27 cellular contexts compared by ENCODE assay signal in the genomic region with DNA sequence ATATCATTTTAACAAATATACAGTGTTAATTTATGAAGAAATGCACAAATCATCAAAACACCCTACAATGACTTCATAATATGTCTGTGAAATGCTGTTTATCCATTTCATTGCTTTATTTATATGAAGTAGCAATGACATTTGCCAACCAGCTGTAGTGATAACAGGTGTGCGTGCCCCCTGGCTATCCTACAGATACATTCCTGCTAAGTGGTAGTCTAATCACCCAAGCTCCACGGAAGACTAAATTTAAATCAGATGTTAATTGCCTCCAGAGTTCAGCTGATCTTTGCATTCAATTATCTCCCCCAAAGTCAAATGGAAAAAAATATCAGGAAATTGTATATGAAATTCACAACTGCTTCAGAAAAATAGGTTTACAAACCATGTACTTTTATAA.
"Had no signal": no experiment of that assay in that cellular context is flagged by ENCODE, and none has a peak within 500 bp of the region (broad histone marks: within the 10 kb centered on the region; RNA-seq: fewer than 3 reads in every experiment).

No MANE protein-coding gene starts in this region.

- H3K79me2 ChIP-seq: parathyroid adenoma had no signal

- H3K36me3 ChIP-seq: neural progenitor cell, ovary, right lobe of liver, sigmoid colon, stomach, thoracic aorta, thyroid gland, tibial nerve, upper lobe of left lung, vagina had no signal

- H3K9me3 ChIP-seq: psoas muscle, right lobe of liver, thoracic aorta, thyroid gland, vagina had no signal

- H3K27me3 ChIP-seq: neural progenitor cell, ovary, right lobe of liver, sigmoid colon, stomach, thyroid gland, tibial nerve, upper lobe of left lung, vagina had no signal

- H3K4me2 ChIP-seq: neural progenitor cell had no signal

- H3K27ac ChIP-seq: neural progenitor cell, ovary, parathyroid adenoma, psoas muscle, right lobe of liver, sigmoid colon, stomach, thoracic aorta, thyroid gland, tibial nerve, upper lobe of left lung, vagina had no signal

- H3K4me3 ChIP-seq: neural progenitor cell, ovary, psoas muscle, right lobe of liver, sigmoid colon, stomach, thoracic aorta, thyroid gland, tibial nerve, upper lobe of left lung, vagina had no signal

- H3K4me1 Mint-ChIP-seq: nephron; neural progenitor cell; stimulated activated effector memory CD8-positive, alpha-beta T cell treated with anti-CD3 and anti-CD28 coated beads, Interleukin-12 subunit alpha, Interleukin-12 subunit beta, amount 100 ng/mL, for 72 hours; stimulated activated naive B cell treated with anti-CD40 and anti-IgM and Interleukin-4, amounts not matched to agents 10 μg/mL and 1 μg/mL and 100 μg/mL, for 72 hours had no signal

- DNase-seq: occipital lobe; ovary; posterior cingulate gyrus; psoas muscle; right cardiac atrium; right lobe of liver; sigmoid colon; small intestine; stimulated activated CD4-positive, alpha-beta T cell treated with anti-CD3 and anti-CD28 coated beads, Interleukin-15, amount 100 ng/mL, for 24 hours; stimulated activated CD4-positive, alpha-beta T cell treated with anti-CD3 and anti-CD28 coated beads, Interleukin-2, amount 100 ng/mL, for 24 hours; stimulated activated CD4-positive, alpha-beta T cell treated with anti-CD3 and anti-CD28 coated beads, Interleukin-2, amount 100 ng/mL, for 48 hours; stimulated activated CD4-positive, alpha-beta T cell treated with anti-CD3 and anti-CD28 coated beads, Interleukin-4, amount 100 ng/mL, for 24 hours; stimulated activated naive B cell treated with anti-CD40 and anti-IgM and Interleukin-4, amounts not matched to agents 10 μg/mL and 1 μg/mL and 100 μg/mL, for 72 hours; stimulated activated naive CD4-positive, alpha-beta T cell treated with Interleukin-2 at 50 U/mL for 16 hours; stomach; thyroid gland; trophoblast cell; upper lobe of left lung had no signal

- H3K9ac ChIP-seq: neural progenitor cell, parathyroid adenoma had no signal

- H3K36me3 Mint-ChIP-seq: neural progenitor cell; stimulated activated effector memory CD8-positive, alpha-beta T cell treated with anti-CD3 and anti-CD28 coated beads, Interleukin-12 subunit alpha, Interleukin-12 subunit beta, amount 100 ng/mL, for 72 hours; stimulated activated naive B cell treated with anti-CD40 and anti-IgM and Interleukin-4, amounts not matched to agents 10 μg/mL and 1 μg/mL and 100 μg/mL, for 72 hours had no signal

- H3K4me1 ChIP-seq: parathyroid adenoma, psoas muscle, right lobe of liver, sigmoid colon, stomach, thyroid gland, tibial nerve, upper lobe of left lung, vagina had no signal

- H3K27me3 Mint-ChIP-seq: progenitor cell of endocrine pancreas; stimulated activated naive B cell treated with anti-CD40 and anti-IgM and Interleukin-4, amounts not matched to agents 10 μg/mL and 1 μg/mL and 100 μg/mL, for 72 hours had no signal

- H3K27ac Mint-ChIP-seq: nephron; neural progenitor cell; progenitor cell of endocrine pancreas; stimulated activated effector memory CD8-positive, alpha-beta T cell treated with anti-CD3 and anti-CD28 coated beads, Interleukin-12 subunit alpha, Interleukin-12 subunit beta, amount 100 ng/mL, for 72 hours; stimulated activated naive B cell treated with anti-CD40 and anti-IgM and Interleukin-4, amounts not matched to agents 10 μg/mL and 1 μg/mL and 100 μg/mL, for 72 hours; stimulated activated naive CD8-positive, alpha-beta T cell treated with anti-CD3 and anti-CD28 coated beads, Interleukin-15, Interleukin-2, amounts not matched to agents 100 ng/mL and 50 ng/mL, for 24 hours had no signal

- H2AFZ ChIP-seq: neural progenitor cell, parathyroid adenoma had no signal

- ATAC-seq: psoas muscle; right cardiac atrium; right lobe of liver; stimulated activated effector memory CD8-positive, alpha-beta T cell treated with anti-CD3 and anti-CD28 coated beads, Interleukin-12 subunit alpha, Interleukin-12 subunit beta, amount 100 ng/mL, for 72 hours; stimulated activated naive B cell treated with anti-CD40 and anti-IgM and Interleukin-4, amounts not matched to agents 10 μg/mL and 1 μg/mL and 100 μg/mL, for 72 hours had no signal

- H3K4me3 Mint-ChIP-seq: nephron; neural progenitor cell; stimulated activated effector memory CD8-positive, alpha-beta T cell treated with anti-CD3 and anti-CD28 coated beads, Interleukin-12 subunit alpha, Interleukin-12 subunit beta, amount 100 ng/mL, for 72 hours; stimulated activated naive B cell treated with anti-CD40 and anti-IgM and Interleukin-4, amounts not matched to agents 10 μg/mL and 1 μg/mL and 100 μg/mL, for 72 hours; stimulated activated naive CD8-positive, alpha-beta T cell treated with anti-CD3 and anti-CD28 coated beads, Interleukin-15, Interleukin-2, amounts not matched to agents 100 ng/mL and 50 ng/mL, for 24 hours had no signal
